32 cellular contexts compared by ENCODE assay signal in genomic region chr5:74310967-74311930, GRCh38.
A peak's percentile ranks its signal among the peaks of the same experiment; 100 is the strongest.
DNase-seq lines count a peak whose midpoint lies in the region; ATAC-seq lines count a peak whose summit lies in the region.
"Had no signal": no experiment of that assay in that cellular context is flagged by ENCODE, and none has a peak within 500 bp of the region (broad histone marks: within the 10 kb centered on the region; RNA-seq: fewer than 3 reads in every experiment).

No MANE protein-coding gene starts in this region.

- H3K4me3 ChIP-seq in adipocyte (ENCODE audit: low read length) (no peak overlapping the region), mesendoderm (ENCODE audit: low read length) (no peak overlapping the region)
- H3K4me3 ChIP-seq: ascending aorta, heart left ventricle, upper lobe of left lung had no signal

- H3K36me3 ChIP-seq in adipocyte (ENCODE audit: control insufficient read depth, insufficient read depth, low read length, severe bottlenecking) (no peaks in the 10 kb centered on the region), mesendoderm (ENCODE audit: control insufficient read depth, insufficient read depth, low read length) (no peaks in the 10 kb centered on the region)
- H3K36me3 ChIP-seq: ascending aorta, heart left ventricle, upper lobe of left lung had no signal

- WGBS in mesendoderm (ENCODE audit: extremely low coverage, insufficient coverage, low lambda C conversion rate): no CpG with 5 or more reads among the region's 8 CpGs

- no peak overlapping the region for H3K23ac ChIP-seq in mesendoderm (ENCODE audit: low read length)

- H3K4ac ChIP-seq in mesendoderm (ENCODE audit: low read depth, low read length): no peak overlapping the region

- ATAC-seq in HG03045 (IDR thresholded peaks at IDR 0.05; ENCODE audit: unreplicated experiment): no peak
- ATAC-seq in HG03342 (IDR thresholded peaks at IDR 0.05; ENCODE audit: unreplicated experiment): no peak
- ATAC-seq in effector memory CD8-positive, alpha-beta T cell (replicated peaks): no peak
- ATAC-seq: activated T-cell treated with anti-CD3 and anti-CD28 coated beads, Interleukin-2, amount 50 U/mL, for 4 hours; HCT116; T-cell had no signal

- no peak overlapping the region for H2BK5ac ChIP-seq in mesendoderm (ENCODE audit: low read length)

- H3K27me3 ChIP-seq in adipocyte (replicated peaks; ENCODE audit: control insufficient read depth, insufficient read depth, low read length) (no peaks in the 10 kb centered on the region), mesendoderm (ENCODE audit: insufficient read depth, low read length, poor library complexity) (no peaks in the 10 kb centered on the region)
- H3K27me3 ChIP-seq: ascending aorta, heart left ventricle, upper lobe of left lung had no signal

- no peak overlapping the region for H2AK5ac ChIP-seq in mesendoderm (ENCODE audit: low read length)

- peaks cover 67% of the 10 kb centered on the region for H3K4me1 ChIP-seq in adipocyte (ENCODE audit: control insufficient read depth, insufficient read depth, low read length)
- peaks cover 6% of the 10 kb centered on the region for H3K4me1 ChIP-seq in mesendoderm (ENCODE audit: control insufficient read depth, low read depth, low read length)

- peak overlapping the region; percentile 68 for H3K9ac ChIP-seq in adipocyte (ENCODE audit: low read length)
- no peak overlapping the region for H3K9ac ChIP-seq in mesendoderm (ENCODE audit: low read length)

- H3K79me2 ChIP-seq in mesendoderm (ENCODE audit: control insufficient read depth, insufficient read depth, low read length): no peaks in the 10 kb centered on the region

- no peak overlapping the region for H3K18ac ChIP-seq in mesendoderm (ENCODE audit: low read length)

- no peaks in the 10 kb centered on the region for H3K9me3 Mint-ChIP-seq in effector memory CD8-positive, alpha-beta T cell
- H3K9me3 Mint-ChIP-seq: activated B cell treated with CpG ODN at 0.5 μM for 24 hours; activated T-cell treated with anti-CD3 and anti-CD28 coated beads, Interleukin-2, amount 50 U/mL, for 4 hours; T-cell had no signal

- no peaks in the 10 kb centered on the region for H3K79me1 ChIP-seq in mesendoderm (ENCODE audit: low read length)

- no peak overlapping the region for H3K56ac ChIP-seq in mesendoderm (ENCODE audit: low read length)

- H3K4me2 ChIP-seq in mesendoderm (ENCODE audit: low read length): no peak overlapping the region

- no peaks in the 10 kb centered on the region for H3K4me1 Mint-ChIP-seq in effector memory CD8-positive, alpha-beta T cell (ENCODE audit: low read depth in 2 of 2)
- H3K4me1 Mint-ChIP-seq: activated B cell treated with CpG ODN at 0.5 μM for 24 hours; activated naive CD8-positive, alpha-beta T cell treated with anti-CD3 and anti-CD28 coated beads, Interleukin-2, amount 10 ng/mL, durations not matched to agents 7 days and 5 days; T-cell had no signal

- H3K27me3 Mint-ChIP-seq in effector memory CD8-positive, alpha-beta T cell: peaks cover 12 to 16% of the 10 kb centered on the region in 2 donors

- no peaks in the 10 kb centered on the region for H3K36me3 Mint-ChIP-seq in effector memory CD8-positive, alpha-beta T cell (ENCODE audit: insufficient read depth)
- H3K36me3 Mint-ChIP-seq: activated naive CD8-positive, alpha-beta T cell treated with anti-CD3 and anti-CD28 coated beads, Interleukin-2, amount 10 ng/mL, durations not matched to agents 7 days and 5 days; mesothelial cell of epicardium; T-cell had no signal

- H3K27ac ChIP-seq in mesendoderm (ENCODE audit: low read depth, low read length): no peak overlapping the region
- H3K27ac ChIP-seq: ascending aorta, C4-2B, heart left ventricle, upper lobe of left lung had no signal

- H3K9me3 ChIP-seq in adipocyte (ENCODE audit: control insufficient read depth, low read length): no peaks in the 10 kb centered on the region
- H3K9me3 ChIP-seq: ascending aorta, heart left ventricle, upper lobe of left lung had no signal

- H2BK120ac ChIP-seq in mesendoderm (ENCODE audit: low read depth, low read length): peak overlapping the region; percentile 64

- H3K27ac Mint-ChIP-seq in effector memory CD8-positive, alpha-beta T cell: no peak overlapping the region
- H3K27ac Mint-ChIP-seq: activated B cell treated with CpG ODN at 0.5 μM for 24 hours; activated naive CD8-positive, alpha-beta T cell treated with anti-CD3 and anti-CD28 coated beads, Interleukin-2, amount 10 ng/mL, durations not matched to agents 7 days and 5 days; mesothelial cell of epicardium; T-cell had no signal

- H2BK15ac ChIP-seq in mesendoderm (replicated peaks; ENCODE audit: low read depth): peak overlapping the region; percentile 80

- DNase-seq in NCI-H748 (lab: John Stamatoyannopoulos, UW; ENCODE audit: unreplicated experiment) (peak; percentile 12), NCI-H748 treated with DMSO at 0.1 percent for 48 hours (lab: John Stamatoyannopoulos, UW) (no peak), adipocyte (ENCODE audit: low read depth) (no peak), mesendoderm (no peak), OCI-M1 (lab: John Stamatoyannopoulos, UW) (no peak)
- DNase-seq in effector memory CD8-positive, alpha-beta T cell: no peak
- DNase-seq: activated B cell treated with CpG ODN at 0.5 μM for 24 hours; activated CD4-positive, alpha-beta T cell treated with anti-CD3 and anti-CD28 coated beads, Interleukin-2, amount 50 U/mL, for 1 hour; activated gamma-delta T cell; activated naive CD8-positive, alpha-beta T cell treated with anti-CD3 and anti-CD28 coated beads, Interleukin-2, amount 10 ng/mL, durations not matched to agents 7 days and 5 days; activated T-cell treated with anti-CD3 and anti-CD28 coated beads, Interleukin-2, amount 50 U/mL, for 4 hours; caudate nucleus; cortex of kidney; DND-41; effector memory CD4-positive, alpha-beta T cell; erythroblast; GF-D8; heart left ventricle; Kasumi-1; NCI-H1436 treated with DMSO at 0.1 percent for 48 hours; NCI-H2107; NCI-H510A treated with DMSO at 0.1 percent for 48 hours; occipital lobe; stimulated activated naive CD4-positive, alpha-beta T cell; T-cell had no signal

- no peak overlapping the region for H4K8ac ChIP-seq in mesendoderm (ENCODE audit: low read depth, low read length)

- no peak overlapping the region for H4K5ac ChIP-seq in mesendoderm (ENCODE audit: low read length)

- H3K4me3 Mint-ChIP-seq in effector memory CD8-positive, alpha-beta T cell: no peak overlapping the region
- H3K4me3 Mint-ChIP-seq: activated B cell treated with CpG ODN at 0.5 μM for 24 hours; activated naive CD8-positive, alpha-beta T cell treated with anti-CD3 and anti-CD28 coated beads, Interleukin-2, amount 10 ng/mL, durations not matched to agents 7 days and 5 days; activated T-cell treated with anti-CD3 and anti-CD28 coated beads, Interleukin-2, amount 50 U/mL, for 4 hours; mesothelial cell of epicardium; T-cell had no signal
